20 cellular contexts compared by ENCODE assay signal in the genomic region with DNA sequence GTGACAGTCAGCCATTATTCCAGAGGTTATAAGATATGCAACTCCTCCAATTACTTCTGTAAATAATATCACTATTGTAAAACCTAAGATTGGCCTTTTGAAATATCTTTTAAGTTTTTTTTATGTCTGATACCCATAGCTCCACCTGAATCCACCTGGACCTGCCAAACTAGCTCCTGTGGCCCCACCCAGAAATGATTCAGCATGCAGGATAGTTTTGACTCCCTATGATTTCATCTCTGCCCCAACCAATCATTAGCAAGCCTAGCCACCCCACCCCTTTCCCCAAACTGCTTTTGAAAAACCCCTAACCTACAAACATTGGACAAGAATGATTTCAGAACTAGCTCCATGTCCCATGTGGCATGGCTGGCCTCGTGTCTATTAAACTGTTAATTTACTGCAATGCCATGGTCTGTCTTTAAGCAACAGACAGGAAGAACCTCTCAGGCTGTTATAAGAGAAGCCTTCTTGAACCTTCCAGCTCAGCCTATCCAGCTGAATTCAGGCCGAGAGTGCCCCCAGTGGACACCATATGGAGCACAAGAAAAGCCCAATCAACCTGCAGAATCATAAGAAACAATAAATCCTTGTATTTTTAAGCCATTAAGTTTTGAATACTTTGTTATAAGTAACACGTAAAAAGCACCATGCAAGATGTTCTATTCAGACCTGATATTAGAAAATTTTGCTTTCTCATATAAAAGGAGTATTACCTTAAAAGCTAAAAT.
DNase-seq lines count a peak whose midpoint lies in the region; ATAC-seq and TF ChIP-seq lines count a peak whose summit lies in the region.
"Had no signal": no experiment of that assay in that cellular context is flagged by ENCODE, and none has a peak within 500 bp of the region (broad histone marks: within the 10 kb centered on the region; RNA-seq: fewer than 3 reads in every experiment).

No MANE protein-coding gene starts in this region.

- no peak overlapping the region for H3K27ac ChIP-seq in VCaP
- H3K27ac ChIP-seq: BLaER1, psoas muscle, RWPE1 had no signal

- ATAC-seq in HG02623 (IDR thresholded peaks at IDR 0.05; ENCODE audit: unreplicated experiment), result peak; percentile 45
- no peak for ATAC-seq in GM19324 (IDR thresholded peaks at IDR 0.05; ENCODE audit: low FRiP score, unreplicated experiment)
- no peak for ATAC-seq in left ventricle myocardium superior
- ATAC-seq: effector memory CD8-positive, alpha-beta T cell; HepG2; psoas muscle had no signal

- H3K27me3 Mint-ChIP-seq in activated CD4-positive, alpha-beta memory T cell treated with anti-CD3 and anti-CD28 coated beads, Interleukin-2, amount 10 ng/mL, durations not matched to agents 7 days and 5 days, result no peaks in the 10 kb centered on the region
- H3K27me3 Mint-ChIP-seq: activated naive CD4-positive, alpha-beta T cell treated with anti-CD3 and anti-CD28 coated beads, Interleukin-2, amount 50 U/mL, for 24 hours; effector memory CD8-positive, alpha-beta T cell; naive B cell had no signal

- H3K4me1 Mint-ChIP-seq in activated CD4-positive, alpha-beta memory T cell treated with anti-CD3 and anti-CD28 coated beads, Interleukin-2, amount 10 ng/mL, durations not matched to agents 7 days and 5 days, result no peaks in the 10 kb centered on the region
- H3K4me1 Mint-ChIP-seq: activated naive CD4-positive, alpha-beta T cell treated with anti-CD3 and anti-CD28 coated beads, Interleukin-2, amount 50 U/mL, for 24 hours; naive B cell had no signal

- H3K27ac Mint-ChIP-seq in activated CD4-positive, alpha-beta memory T cell treated with anti-CD3 and anti-CD28 coated beads, Interleukin-2, amount 10 ng/mL, durations not matched to agents 7 days and 5 days, result no peak overlapping the region
- H3K27ac Mint-ChIP-seq: activated naive CD4-positive, alpha-beta T cell treated with anti-CD3 and anti-CD28 coated beads, Interleukin-2, amount 50 U/mL, for 24 hours; effector memory CD8-positive, alpha-beta T cell; naive B cell; T-helper 1 cell treated with Interleukin-12 subunit alpha and Interleukin-12 subunit beta and Interleukin-4 antibody, amounts not matched to agents 30 μg/mL and 1 μg/mL, for 36 hours had no signal

- DNase-seq in DMS53 treated with DMSO at 0.1 percent for 48 hours (lab: John Stamatoyannopoulos, UW; ENCODE audit: unreplicated experiment), result peak; percentile 25
- peak; percentile 12 for DNase-seq in iPS-NIHi11 (ENCODE audit: low spot score)
- DNase-seq in activated CD4-positive, alpha-beta memory T cell treated with anti-CD3 and anti-CD28 coated beads, Interleukin-2, amount 10 ng/mL, durations not matched to agents 7 days and 5 days, result no peak
- no peak for DNase-seq in left ventricle myocardium superior
- DNase-seq in HPDE6-E6E7 (ENCODE audit: extremely low spot score), result no peak
- DNase-seq: activated CD4-positive, alpha-beta T cell treated with anti-CD3 and anti-CD28 coated beads for 1 hour; activated T-cell treated with anti-CD3 and anti-CD28 coated beads for 4 hours; effector memory CD8-positive, alpha-beta T cell; EL; naive B cell; NCI-H446; psoas muscle had no signal

- POLR2A ChIA-PET in activated CD4-positive, alpha-beta memory T cell treated with anti-CD3 and anti-CD28 coated beads, Interleukin-2, amount 10 ng/mL, durations not matched to agents 7 days and 5 days (lab: Charles Lee), result no interaction called here

- intact Hi-C loops in left ventricle myocardium superior (cut with micrococcal nuclease), result no loop called here

- no peaks in the 10 kb centered on the region for H3K36me3 Mint-ChIP-seq in activated CD4-positive, alpha-beta memory T cell treated with anti-CD3 and anti-CD28 coated beads, Interleukin-2, amount 10 ng/mL, durations not matched to agents 7 days and 5 days (ENCODE audit: low read depth)
- H3K36me3 Mint-ChIP-seq: activated naive CD4-positive, alpha-beta T cell treated with anti-CD3 and anti-CD28 coated beads, Interleukin-2, amount 50 U/mL, for 24 hours; naive B cell had no signal

- CTCF ChIA-PET in activated CD4-positive, alpha-beta memory T cell treated with anti-CD3 and anti-CD28 coated beads, Interleukin-2, amount 10 ng/mL, durations not matched to agents 7 days and 5 days (lab: Charles Lee), result no interaction called here

- 0 out of 2 replicates have a peak, but pooled peaks have one; percentile 13 for TF ChIP-seq CTCF in VCaP (conservative IDR thresholded peaks at IDR 0.05)

- H3K9me3 Mint-ChIP-seq in activated CD4-positive, alpha-beta memory T cell treated with anti-CD3 and anti-CD28 coated beads, Interleukin-2, amount 10 ng/mL, durations not matched to agents 7 days and 5 days, result peaks cover 14% of the 10 kb centered on the region

- no peak overlapping the region for H3K4me3 Mint-ChIP-seq in activated CD4-positive, alpha-beta memory T cell treated with anti-CD3 and anti-CD28 coated beads, Interleukin-2, amount 10 ng/mL, durations not matched to agents 7 days and 5 days
- H3K4me3 Mint-ChIP-seq: activated naive CD4-positive, alpha-beta T cell treated with anti-CD3 and anti-CD28 coated beads, Interleukin-2, amount 50 U/mL, for 24 hours; effector memory CD8-positive, alpha-beta T cell; naive B cell; T-helper 1 cell treated with Interleukin-12 subunit alpha and Interleukin-12 subunit beta and Interleukin-4 antibody, amounts not matched to agents 30 μg/mL and 1 μg/mL, for 36 hours had no signal

Comparison
In these comparisons a context has a peak if more than half of its experiments do, and no peak if none do; other contexts are left out.
1. DNase-seq: peak in DMS53 treated with DMSO at 0.1 percent for 48 hours (single experiment) and iPS-NIHi11 (single experiment); none in activated CD4-positive, alpha-beta memory T cell treated with anti-CD3 and anti-CD28 coated beads, Interleukin-2, amount 10 ng/mL, durations not matched to agents 7 days and 5 days (single experiment), left ventricle myocardium superior (single experiment) and HPDE6-E6E7 (single experiment).